Comparison of ENCODE assay signal across 1 cellular context in genomic region chr2:64523667-64524603, GRCh38.
A peak's percentile ranks its signal among the peaks of the same experiment; 100 is the strongest.
TF ChIP-seq lines count a peak whose summit lies in the region.

Gene AFTPH (plus strand): TSS chr2:64524328. CDS start chr2:64551475, 27,147 bp downstream.

TF ChIP-seq in HepG2, 621 proteins besides CTCF, POLR2A, EP300 and RAD21 (continued from another document and continues in another):
- no peak for TF ChIP-seq ZBTB39 (CRISPR knock-in tag; IDR thresholded peaks at IDR 0.05)
- no peak for TF ChIP-seq ZNF724P (CRISPR knock-in tag; IDR thresholded peaks at IDR 0.05; ENCODE audit: borderline replicate concordance)
- peak; percentile 60; the same call in 1 of the 2 replicates for TF ChIP-seq KDM3A (CRISPR knock-in tag; IDR thresholded peaks at IDR 0.05; ENCODE audit: low read depth)
- TF ChIP-seq TOE1 (CRISPR knock-in tag; IDR thresholded peaks at IDR 0.05): no peak
- no peak for TF ChIP-seq NONO (IDR thresholded peaks at IDR 0.05)
- TF ChIP-seq NONO (CRISPR knock-in tag; conservative IDR thresholded peaks at IDR 0.05): peak; percentile 97
- TF ChIP-seq EEA1 (CRISPR knock-in tag; IDR thresholded peaks at IDR 0.05; ENCODE audit: borderline replicate concordance): 0 out of 2 replicates have a peak, but pooled peaks have one; percentile 38
- no peak for TF ChIP-seq PAX8 (CRISPR knock-in tag; IDR thresholded peaks at IDR 0.05; ENCODE audit: borderline replicate concordance)
- peak; percentile 91 for TF ChIP-seq ARID4A (CRISPR knock-in tag; IDR thresholded peaks at IDR 0.05; ENCODE audit: borderline replicate concordance)
- TF ChIP-seq NCOA5 (CRISPR knock-in tag; IDR thresholded peaks at IDR 0.05): no peak
- peak; percentile 16; the same call in 1 of the 2 replicates for TF ChIP-seq MIXL1 (CRISPR knock-in tag; IDR thresholded peaks at IDR 0.05)
- peak; percentile 70; the same call in 1 of the 2 replicates for TF ChIP-seq HOXD1 (CRISPR knock-in tag; IDR thresholded peaks at IDR 0.05)
- no peak for TF ChIP-seq ZNF256 (CRISPR knock-in tag; conservative IDR thresholded peaks at IDR 0.05)
- TF ChIP-seq ZNF879 (CRISPR knock-in tag; IDR thresholded peaks at IDR 0.05): no peak
- TF ChIP-seq NFATC3 (CRISPR knock-in tag; IDR thresholded peaks at IDR 0.05): peak; percentile 47; the same call in 1 of the 2 replicates
- 0 out of 2 replicates have a peak, but pooled peaks have one; percentile 52 for TF ChIP-seq SALL2 (CRISPR knock-in tag; IDR thresholded peaks at IDR 0.05)
- no peak for TF ChIP-seq ZSCAN22 (CRISPR knock-in tag; IDR thresholded peaks at IDR 0.05)
- peak; percentile 20; the same call in 1 of the 2 replicates for TF ChIP-seq HBP1 (CRISPR knock-in tag; IDR thresholded peaks at IDR 0.05; ENCODE audit: low read depth)
- no peak for TF ChIP-seq ZNF646 (CRISPR knock-in tag; IDR thresholded peaks at IDR 0.05)
- no peak for TF ChIP-seq ZNF253 (CRISPR knock-in tag; IDR thresholded peaks at IDR 0.05; ENCODE audit: borderline replicate concordance)
- no peak for TF ChIP-seq ZNF703 (CRISPR knock-in tag; IDR thresholded peaks at IDR 0.05; ENCODE audit: borderline replicate concordance)
- TF ChIP-seq HMGXB4 (CRISPR knock-in tag; IDR thresholded peaks at IDR 0.05; ENCODE audit: borderline replicate concordance in 1 of 2, low read depth in 1 of 2): peak in 1 of 2 experiments; percentile 87
- peak; percentile 32; the same call in 1 of the 2 replicates for TF ChIP-seq ZKSCAN8 (CRISPR knock-in tag; IDR thresholded peaks at IDR 0.05; ENCODE audit: borderline replicate concordance)
- TF ChIP-seq ATF2 (CRISPR knock-in tag; IDR thresholded peaks at IDR 0.05): peak; percentile 60; the same call in 1 of the 2 replicates
- 0 out of 2 replicates have a peak, but pooled peaks have one; percentile 20 for TF ChIP-seq ZNF850 (CRISPR knock-in tag; conservative IDR thresholded peaks at IDR 0.05)
- TF ChIP-seq HDAC2 (CRISPR knock-in tag; IDR thresholded peaks at IDR 0.05): 0 out of 2 replicates have a peak, but pooled peaks have one; percentile 65
- no peak; the same call in 1 of the 2 replicates for TF ChIP-seq NAIF1 (CRISPR knock-in tag; IDR thresholded peaks at IDR 0.05; ENCODE audit: borderline replicate concordance)
- peak; percentile 72; the same call in 1 of the 2 replicates for TF ChIP-seq ZNF816 (CRISPR knock-in tag; IDR thresholded peaks at IDR 0.05; ENCODE audit: borderline replicate concordance)
- peak; percentile 43; the same call in 1 of the 2 replicates for TF ChIP-seq IKZF5 (CRISPR knock-in tag; IDR thresholded peaks at IDR 0.05)
- no peak for TF ChIP-seq ISX (CRISPR knock-in tag; conservative IDR thresholded peaks at IDR 0.05)
- TF ChIP-seq SAFB2 (CRISPR knock-in tag; IDR thresholded peaks at IDR 0.05; ENCODE audit: borderline replicate concordance, low read depth): no peak
- TF ChIP-seq ZNF788 (CRISPR knock-in tag; IDR thresholded peaks at IDR 0.05; ENCODE audit: borderline replicate concordance): peak; percentile 88
- TF ChIP-seq HMG20A (CRISPR knock-in tag; IDR thresholded peaks at IDR 0.05; ENCODE audit: borderline replicate concordance): no peak
- peak; percentile 77 for TF ChIP-seq MEF2D (CRISPR knock-in tag; IDR thresholded peaks at IDR 0.05)
- peak; percentile 87 for TF ChIP-seq GATAD2A (CRISPR knock-in tag; IDR thresholded peaks at IDR 0.05)
